ENCODE assay signal across 2 cellular contexts in the genomic region with DNA sequence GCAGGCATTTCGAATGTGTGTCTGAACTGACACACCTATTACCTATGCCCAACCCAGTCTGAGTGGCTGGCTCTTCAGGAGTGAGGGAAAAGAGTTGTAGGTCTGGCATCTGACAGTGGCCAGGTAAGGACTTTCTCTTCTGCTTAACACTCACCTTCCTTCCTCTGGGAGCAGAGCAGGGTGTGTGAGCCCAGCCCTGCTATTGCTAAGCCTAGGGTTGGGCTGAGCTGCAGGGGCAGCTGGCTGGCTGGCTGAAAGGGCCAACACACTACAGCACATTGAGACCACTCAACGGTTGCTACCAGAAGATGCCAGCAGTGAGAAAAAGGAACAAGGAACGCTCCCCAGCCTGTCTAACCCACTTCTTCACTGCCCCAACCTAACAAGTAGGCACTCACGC.
A peak's percentile ranks its signal among the peaks of the same experiment; 100 is the strongest.
TF ChIP-seq lines count a peak whose summit lies in the region.

No MANE protein-coding gene starts in this region.

TF ChIP-seq in HepG2, 621 proteins besides CTCF, POLR2A, EP300 and RAD21 (continued from another document):
- TF ChIP-seq, protein P1, sequence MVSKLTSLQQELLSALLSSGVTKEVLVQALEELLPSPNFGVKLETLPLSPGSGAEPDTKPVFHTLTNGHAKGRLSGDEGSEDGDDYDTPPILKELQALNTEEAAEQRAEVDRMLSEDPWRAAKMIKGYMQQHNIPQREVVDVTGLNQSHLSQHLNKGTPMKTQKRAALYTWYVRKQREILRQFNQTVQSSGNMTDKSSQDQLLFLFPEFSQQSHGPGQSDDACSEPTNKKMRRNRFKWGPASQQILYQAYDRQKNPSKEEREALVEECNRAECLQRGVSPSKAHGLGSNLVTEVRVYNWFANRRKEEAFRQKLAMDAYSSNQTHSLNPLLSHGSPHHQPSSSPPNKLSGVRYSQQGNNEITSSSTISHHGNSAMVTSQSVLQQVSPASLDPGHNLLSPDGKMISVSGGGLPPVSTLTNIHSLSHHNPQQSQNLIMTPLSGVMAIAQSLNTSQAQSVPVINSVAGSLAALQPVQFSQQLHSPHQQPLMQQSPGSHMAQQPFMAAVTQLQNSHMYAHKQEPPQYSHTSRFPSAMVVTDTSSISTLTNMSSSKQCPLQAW (CRISPR knock-in tag; IDR thresholded peaks at IDR 0.05), result no peak
- TF ChIP-seq TCF12 (IDR thresholded peaks at IDR 0.05), result no peak
- no peak for TF ChIP-seq TCF12 (CRISPR knock-in tag; IDR thresholded peaks at IDR 0.05)
- no peak for TF ChIP-seq ZNF430 (CRISPR knock-in tag; IDR thresholded peaks at IDR 0.05)
- TF ChIP-seq CBX1 (IDR thresholded peaks at IDR 0.05; ENCODE audit: low read depth), result no peak
- TF ChIP-seq ZNF549 (CRISPR knock-in tag; IDR thresholded peaks at IDR 0.05), result no peak
- no peak for TF ChIP-seq ZNF263 (CRISPR knock-in tag; IDR thresholded peaks at IDR 0.05)
- TF ChIP-seq ZNF614 (CRISPR knock-in tag; IDR thresholded peaks at IDR 0.05; ENCODE audit: borderline replicate concordance), result no peak

TF ChIP-seq in WTC11, 78 proteins besides CTCF, POLR2A, EP300 and RAD21 (continued from another document):
- TF ChIP-seq, protein P2, sequence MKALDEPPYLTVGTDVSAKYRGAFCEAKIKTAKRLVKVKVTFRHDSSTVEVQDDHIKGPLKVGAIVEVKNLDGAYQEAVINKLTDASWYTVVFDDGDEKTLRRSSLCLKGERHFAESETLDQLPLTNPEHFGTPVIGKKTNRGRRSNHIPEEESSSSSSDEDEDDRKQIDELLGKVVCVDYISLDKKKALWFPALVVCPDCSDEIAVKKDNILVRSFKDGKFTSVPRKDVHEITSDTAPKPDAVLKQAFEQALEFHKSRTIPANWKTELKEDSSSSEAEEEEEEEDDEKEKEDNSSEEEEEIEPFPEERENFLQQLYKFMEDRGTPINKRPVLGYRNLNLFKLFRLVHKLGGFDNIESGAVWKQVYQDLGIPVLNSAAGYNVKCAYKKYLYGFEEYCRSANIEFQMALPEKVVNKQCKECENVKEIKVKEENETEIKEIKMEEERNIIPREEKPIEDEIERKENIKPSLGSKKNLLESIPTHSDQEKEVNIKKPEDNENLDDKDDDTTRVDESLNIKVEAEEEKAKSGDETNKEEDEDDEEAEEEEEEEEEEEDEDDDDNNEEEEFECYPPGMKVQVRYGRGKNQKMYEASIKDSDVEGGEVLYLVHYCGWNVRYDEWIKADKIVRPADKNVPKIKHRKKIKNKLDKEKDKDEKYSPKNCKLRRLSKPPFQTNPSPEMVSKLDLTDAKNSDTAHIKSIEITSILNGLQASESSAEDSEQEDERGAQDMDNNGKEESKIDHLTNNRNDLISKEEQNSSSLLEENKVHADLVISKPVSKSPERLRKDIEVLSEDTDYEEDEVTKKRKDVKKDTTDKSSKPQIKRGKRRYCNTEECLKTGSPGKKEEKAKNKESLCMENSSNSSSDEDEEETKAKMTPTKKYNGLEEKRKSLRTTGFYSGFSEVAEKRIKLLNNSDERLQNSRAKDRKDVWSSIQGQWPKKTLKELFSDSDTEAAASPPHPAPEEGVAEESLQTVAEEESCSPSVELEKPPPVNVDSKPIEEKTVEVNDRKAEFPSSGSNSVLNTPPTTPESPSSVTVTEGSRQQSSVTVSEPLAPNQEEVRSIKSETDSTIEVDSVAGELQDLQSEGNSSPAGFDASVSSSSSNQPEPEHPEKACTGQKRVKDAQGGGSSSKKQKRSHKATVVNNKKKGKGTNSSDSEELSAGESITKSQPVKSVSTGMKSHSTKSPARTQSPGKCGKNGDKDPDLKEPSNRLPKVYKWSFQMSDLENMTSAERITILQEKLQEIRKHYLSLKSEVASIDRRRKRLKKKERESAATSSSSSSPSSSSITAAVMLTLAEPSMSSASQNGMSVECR (CRISPR knock-in tag; IDR thresholded peaks at IDR 0.05; ENCODE audit: borderline replicate concordance), result no peak
- TF ChIP-seq, protein P3, sequence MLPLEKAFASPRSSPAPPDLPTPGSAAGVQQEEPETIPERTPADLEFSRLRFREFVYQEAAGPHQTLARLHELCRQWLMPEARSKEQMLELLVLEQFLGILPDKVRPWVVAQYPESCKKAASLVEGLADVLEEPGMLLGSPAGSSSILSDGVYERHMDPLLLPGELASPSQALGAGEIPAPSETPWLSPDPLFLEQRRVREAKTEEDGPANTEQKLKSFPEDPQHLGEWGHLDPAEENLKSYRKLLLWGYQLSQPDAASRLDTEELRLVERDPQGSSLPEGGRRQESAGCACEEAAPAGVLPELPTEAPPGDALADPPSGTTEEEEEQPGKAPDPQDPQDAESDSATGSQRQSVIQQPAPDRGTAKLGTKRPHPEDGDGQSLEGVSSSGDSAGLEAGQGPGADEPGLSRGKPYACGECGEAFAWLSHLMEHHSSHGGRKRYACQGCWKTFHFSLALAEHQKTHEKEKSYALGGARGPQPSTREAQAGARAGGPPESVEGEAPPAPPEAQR (CRISPR knock-in tag; IDR thresholded peaks at IDR 0.05), result 0 out of 2 replicates have a peak, but pooled peaks have one; percentile 48
- TF ChIP-seq, protein P4, sequence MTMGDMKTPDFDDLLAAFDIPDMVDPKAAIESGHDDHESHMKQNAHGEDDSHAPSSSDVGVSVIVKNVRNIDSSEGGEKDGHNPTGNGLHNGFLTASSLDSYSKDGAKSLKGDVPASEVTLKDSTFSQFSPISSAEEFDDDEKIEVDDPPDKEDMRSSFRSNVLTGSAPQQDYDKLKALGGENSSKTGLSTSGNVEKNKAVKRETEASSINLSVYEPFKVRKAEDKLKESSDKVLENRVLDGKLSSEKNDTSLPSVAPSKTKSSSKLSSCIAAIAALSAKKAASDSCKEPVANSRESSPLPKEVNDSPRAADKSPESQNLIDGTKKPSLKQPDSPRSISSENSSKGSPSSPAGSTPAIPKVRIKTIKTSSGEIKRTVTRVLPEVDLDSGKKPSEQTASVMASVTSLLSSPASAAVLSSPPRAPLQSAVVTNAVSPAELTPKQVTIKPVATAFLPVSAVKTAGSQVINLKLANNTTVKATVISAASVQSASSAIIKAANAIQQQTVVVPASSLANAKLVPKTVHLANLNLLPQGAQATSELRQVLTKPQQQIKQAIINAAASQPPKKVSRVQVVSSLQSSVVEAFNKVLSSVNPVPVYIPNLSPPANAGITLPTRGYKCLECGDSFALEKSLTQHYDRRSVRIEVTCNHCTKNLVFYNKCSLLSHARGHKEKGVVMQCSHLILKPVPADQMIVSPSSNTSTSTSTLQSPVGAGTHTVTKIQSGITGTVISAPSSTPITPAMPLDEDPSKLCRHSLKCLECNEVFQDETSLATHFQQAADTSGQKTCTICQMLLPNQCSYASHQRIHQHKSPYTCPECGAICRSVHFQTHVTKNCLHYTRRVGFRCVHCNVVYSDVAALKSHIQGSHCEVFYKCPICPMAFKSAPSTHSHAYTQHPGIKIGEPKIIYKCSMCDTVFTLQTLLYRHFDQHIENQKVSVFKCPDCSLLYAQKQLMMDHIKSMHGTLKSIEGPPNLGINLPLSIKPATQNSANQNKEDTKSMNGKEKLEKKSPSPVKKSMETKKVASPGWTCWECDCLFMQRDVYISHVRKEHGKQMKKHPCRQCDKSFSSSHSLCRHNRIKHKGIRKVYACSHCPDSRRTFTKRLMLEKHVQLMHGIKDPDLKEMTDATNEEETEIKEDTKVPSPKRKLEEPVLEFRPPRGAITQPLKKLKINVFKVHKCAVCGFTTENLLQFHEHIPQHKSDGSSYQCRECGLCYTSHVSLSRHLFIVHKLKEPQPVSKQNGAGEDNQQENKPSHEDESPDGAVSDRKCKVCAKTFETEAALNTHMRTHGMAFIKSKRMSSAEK (CRISPR knock-in tag; IDR thresholded peaks at IDR 0.05; ENCODE audit: borderline replicate concordance), result no peak
- TF ChIP-seq CREM (CRISPR knock-in tag; IDR thresholded peaks at IDR 0.05) (no peak), ZNF423 (CRISPR knock-in tag; IDR thresholded peaks at IDR 0.05) (0 out of 2 replicates have a peak, but pooled peaks have one; percentile 4), KAT7 (CRISPR knock-in tag; IDR thresholded peaks at IDR 0.05; ENCODE audit: borderline replicate concordance) (no peak), GRHL2 (CRISPR knock-in tag; IDR thresholded peaks at IDR 0.05; ENCODE audit: insufficient replicate concordance, severe bottlenecking) (no peak), NR2C2 (CRISPR knock-in tag; IDR thresholded peaks at IDR 0.05) (no peak), ZNF416 (CRISPR knock-in tag; IDR thresholded peaks at IDR 0.05) (no peak)
- TF ChIP-seq, protein P5, sequence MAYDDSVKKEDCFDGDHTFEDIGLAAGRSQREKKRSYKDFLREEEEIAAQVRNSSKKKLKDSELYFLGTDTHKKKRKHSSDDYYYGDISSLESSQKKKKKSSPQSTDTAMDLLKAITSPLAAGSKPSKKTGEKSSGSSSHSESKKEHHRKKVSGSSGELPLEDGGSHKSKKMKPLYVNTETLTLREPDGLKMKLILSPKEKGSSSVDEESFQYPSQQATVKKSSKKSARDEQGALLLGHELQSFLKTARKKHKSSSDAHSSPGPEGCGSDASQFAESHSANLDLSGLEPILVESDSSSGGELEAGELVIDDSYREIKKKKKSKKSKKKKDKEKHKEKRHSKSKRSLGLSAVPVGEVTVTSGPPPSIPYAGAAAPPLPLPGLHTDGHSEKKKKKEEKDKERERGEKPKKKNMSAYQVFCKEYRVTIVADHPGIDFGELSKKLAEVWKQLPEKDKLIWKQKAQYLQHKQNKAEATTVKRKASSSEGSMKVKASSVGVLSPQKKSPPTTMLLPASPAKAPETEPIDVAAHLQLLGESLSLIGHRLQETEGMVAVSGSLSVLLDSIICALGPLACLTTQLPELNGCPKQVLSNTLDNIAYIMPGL (CRISPR knock-in tag; IDR thresholded peaks at IDR 0.05), result no peak
- TF ChIP-seq, protein P6, sequence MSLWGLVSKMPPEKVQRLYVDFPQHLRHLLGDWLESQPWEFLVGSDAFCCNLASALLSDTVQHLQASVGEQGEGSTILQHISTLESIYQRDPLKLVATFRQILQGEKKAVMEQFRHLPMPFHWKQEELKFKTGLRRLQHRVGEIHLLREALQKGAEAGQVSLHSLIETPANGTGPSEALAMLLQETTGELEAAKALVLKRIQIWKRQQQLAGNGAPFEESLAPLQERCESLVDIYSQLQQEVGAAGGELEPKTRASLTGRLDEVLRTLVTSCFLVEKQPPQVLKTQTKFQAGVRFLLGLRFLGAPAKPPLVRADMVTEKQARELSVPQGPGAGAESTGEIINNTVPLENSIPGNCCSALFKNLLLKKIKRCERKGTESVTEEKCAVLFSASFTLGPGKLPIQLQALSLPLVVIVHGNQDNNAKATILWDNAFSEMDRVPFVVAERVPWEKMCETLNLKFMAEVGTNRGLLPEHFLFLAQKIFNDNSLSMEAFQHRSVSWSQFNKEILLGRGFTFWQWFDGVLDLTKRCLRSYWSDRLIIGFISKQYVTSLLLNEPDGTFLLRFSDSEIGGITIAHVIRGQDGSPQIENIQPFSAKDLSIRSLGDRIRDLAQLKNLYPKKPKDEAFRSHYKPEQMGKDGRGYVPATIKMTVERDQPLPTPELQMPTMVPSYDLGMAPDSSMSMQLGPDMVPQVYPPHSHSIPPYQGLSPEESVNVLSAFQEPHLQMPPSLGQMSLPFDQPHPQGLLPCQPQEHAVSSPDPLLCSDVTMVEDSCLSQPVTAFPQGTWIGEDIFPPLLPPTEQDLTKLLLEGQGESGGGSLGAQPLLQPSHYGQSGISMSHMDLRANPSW (CRISPR knock-in tag; conservative IDR thresholded peaks at IDR 0.05; ENCODE audit: low read depth), result no peak
- TF ChIP-seq, protein P7, sequence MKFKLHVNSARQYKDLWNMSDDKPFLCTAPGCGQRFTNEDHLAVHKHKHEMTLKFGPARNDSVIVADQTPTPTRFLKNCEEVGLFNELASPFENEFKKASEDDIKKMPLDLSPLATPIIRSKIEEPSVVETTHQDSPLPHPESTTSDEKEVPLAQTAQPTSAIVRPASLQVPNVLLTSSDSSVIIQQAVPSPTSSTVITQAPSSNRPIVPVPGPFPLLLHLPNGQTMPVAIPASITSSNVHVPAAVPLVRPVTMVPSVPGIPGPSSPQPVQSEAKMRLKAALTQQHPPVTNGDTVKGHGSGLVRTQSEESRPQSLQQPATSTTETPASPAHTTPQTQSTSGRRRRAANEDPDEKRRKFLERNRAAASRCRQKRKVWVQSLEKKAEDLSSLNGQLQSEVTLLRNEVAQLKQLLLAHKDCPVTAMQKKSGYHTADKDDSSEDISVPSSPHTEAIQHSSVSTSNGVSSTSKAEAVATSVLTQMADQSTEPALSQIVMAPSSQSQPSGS (CRISPR knock-in tag; IDR thresholded peaks at IDR 0.05; ENCODE audit: borderline replicate concordance, low read depth), result no peak
